Comparison of ENCODE assay signal across 1 cellular context in genomic region chr1:26078286-26079177, GRCh38.
TF ChIP-seq lines count a peak whose summit lies in the region.

No MANE protein-coding gene starts in this region.

TF ChIP-seq in K562, 482 proteins besides CTCF, POLR2A, EP300 and RAD21 (continued from another document and continues in another):
- no peak for TF ChIP-seq CLOCK (CRISPR knock-in tag; IDR thresholded peaks at IDR 0.05; ENCODE audit: borderline replicate concordance)
- no peak for TF ChIP-seq CBX2 (IDR thresholded peaks at IDR 0.05; ENCODE audit: insufficient read depth, low read length, poor library complexity, severe bottlenecking)
- peak; percentile 78 for TF ChIP-seq CBFA2T3 (IDR thresholded peaks at IDR 0.05)
- TF ChIP-seq E2F1 (CRISPR knock-in tag; IDR thresholded peaks at IDR 0.05), result no peak
- TF ChIP-seq MIER1 (IDR thresholded peaks at IDR 0.05; ENCODE audit: low read depth), result no peak
- no peak for TF ChIP-seq ASH1L (IDR thresholded peaks at IDR 0.05; ENCODE audit: borderline replicate concordance, low read depth, partially characterized antibody)
- TF ChIP-seq GABPA (tag; conservative IDR thresholded peaks at IDR 0.05; ENCODE audit: low read depth), result peak; percentile 33; the same call in 1 of the 2 replicates
- TF ChIP-seq TFAP4 (CRISPR knock-in tag; IDR thresholded peaks at IDR 0.05; ENCODE audit: borderline replicate concordance), result 0 out of 2 replicates have a peak, but pooled peaks have one; percentile 22
- 0 out of 2 replicates have a peak, but pooled peaks have one; percentile 28 for TF ChIP-seq ZBTB40 (IDR thresholded peaks at IDR 0.05)
- TF ChIP-seq ZBTB40 (CRISPR knock-in tag; IDR thresholded peaks at IDR 0.05), result no peak
- peak; percentile 85 for TF ChIP-seq SMARCE1 (IDR thresholded peaks at IDR 0.05)
- peak; percentile 24; the same call in 1 of the 2 replicates for TF ChIP-seq LEF1 (IDR thresholded peaks at IDR 0.05)
- peak in 1 of 2 experiments; percentile 52; a peak in 1 of 4 replicates for TF ChIP-seq ZNF318 (IDR thresholded peaks at IDR 0.05; ENCODE audit: borderline replicate concordance in 1 of 2, low read depth in 1 of 2)
- TF ChIP-seq RBBP5 (IDR thresholded peaks at IDR 0.05; ENCODE audit: borderline replicate concordance, insufficient read depth, low read length, poor library complexity, severe bottlenecking), result peak; percentile 34
- TF ChIP-seq CHD2 (IDR thresholded peaks at IDR 0.05; ENCODE audit: low read depth, low read length), result no peak
- no peak for TF ChIP-seq MLX (CRISPR knock-in tag; conservative IDR thresholded peaks at IDR 0.05)
- no peak for TF ChIP-seq BRF2 (IDR thresholded peaks at IDR 0.05; ENCODE audit: borderline replicate concordance, insufficient read depth, insufficient read length)
- TF ChIP-seq ZNF518B (CRISPR knock-in tag; IDR thresholded peaks at IDR 0.05), result no peak
- peak; percentile 81 for TF ChIP-seq SMARCA4 (IDR thresholded peaks at IDR 0.05)
- TF ChIP-seq ZNF75A (CRISPR knock-in tag; IDR thresholded peaks at IDR 0.05), result 0 out of 2 replicates have a peak, but pooled peaks have one; percentile 12
- TF ChIP-seq TAF9B (IDR thresholded peaks at IDR 0.05; ENCODE audit: partially characterized antibody), result no peak
